Comparison of ENCODE assay signal across 15 cellular contexts in genomic region chr14:105765893-105766614, GRCh38.
"Had no signal": no experiment of that assay in that cellular context is flagged by ENCODE, and none has a peak within 500 bp of the region (broad histone marks: within the 10 kb centered on the region; RNA-seq: fewer than 3 reads in every experiment).

No MANE protein-coding gene starts in this region.

- DNase-seq: activated CD4-positive, alpha-beta T cell treated with anti-CD3 and anti-CD28 coated beads, Interleukin-2, amount 10 ng/mL, durations not matched to agents 24 days and 14 days; activated CD8-positive, alpha-beta T cell treated with anti-CD3 and anti-CD28 coated beads, Interleukin-2, amount 10 ng/mL, durations not matched to agents 7 days and 5 days; activated gamma-delta T cell; activated T-cell treated with anti-CD3 and anti-CD28 coated beads, Interleukin-2, amount 50 U/mL, for 48 hours; effector CD8-positive, alpha-beta T cell; esophagus squamous epithelium; heart right ventricle; occipital lobe; stimulated activated CD4-positive, alpha-beta T cell treated with anti-CD3 and anti-CD28 coated beads, Interleukin-2, amount 100 ng/mL, for 24 hours had no signal

- H3K27me3 Mint-ChIP-seq: activated CD4-positive, alpha-beta T cell treated with anti-CD3 and anti-CD28 coated beads, Interleukin-2, amount 10 ng/mL, durations not matched to agents 24 days and 14 days; activated naive CD8-positive, alpha-beta T cell; dendritic cell treated with granulocyte-macrophage colony-stimulating factor and Interleukin-4, amounts not matched to agents 40 ng/mL and 50 ng/mL, for 4 days had no signal

- H3K4me3 Mint-ChIP-seq: activated CD4-positive, alpha-beta T cell treated with anti-CD3 and anti-CD28 coated beads, Interleukin-2, amount 10 ng/mL, durations not matched to agents 24 days and 14 days; activated CD8-positive, alpha-beta T cell treated with anti-CD3 and anti-CD28 coated beads, Interleukin-2, amount 10 ng/mL, durations not matched to agents 7 days and 5 days; activated naive CD8-positive, alpha-beta T cell; dendritic cell treated with granulocyte-macrophage colony-stimulating factor and Interleukin-4, amounts not matched to agents 40 ng/mL and 50 ng/mL, for 4 days; mesothelial cell of epicardium; nephron had no signal

- H3K27ac ChIP-seq: esophagus squamous epithelium, heart right ventricle, SK-N-MC, thoracic aorta had no signal

- H3K36me3 Mint-ChIP-seq: activated naive CD8-positive, alpha-beta T cell had no signal

- H3K27me3 ChIP-seq: esophagus squamous epithelium, heart right ventricle had no signal

- H3K9me3 ChIP-seq: esophagus squamous epithelium, heart right ventricle, thoracic aorta had no signal

- ATAC-seq: activated CD8-positive, alpha-beta T cell treated with anti-CD3 and anti-CD28 coated beads, Interleukin-2, amount 10 ng/mL, durations not matched to agents 7 days and 5 days had no signal

- H3K9me3 Mint-ChIP-seq: activated CD4-positive, alpha-beta T cell treated with anti-CD3 and anti-CD28 coated beads, Interleukin-2, amount 10 ng/mL, durations not matched to agents 24 days and 14 days; dendritic cell treated with granulocyte-macrophage colony-stimulating factor and Interleukin-4, amounts not matched to agents 40 ng/mL and 50 ng/mL, for 4 days had no signal

- H3K27ac Mint-ChIP-seq: activated CD4-positive, alpha-beta T cell treated with anti-CD3 and anti-CD28 coated beads, Interleukin-2, amount 10 ng/mL, durations not matched to agents 24 days and 14 days; activated CD8-positive, alpha-beta T cell treated with anti-CD3 and anti-CD28 coated beads, Interleukin-2, amount 10 ng/mL, durations not matched to agents 7 days and 5 days; activated naive CD8-positive, alpha-beta T cell; dendritic cell treated with granulocyte-macrophage colony-stimulating factor and Interleukin-4, amounts not matched to agents 40 ng/mL and 50 ng/mL, for 4 days; mesothelial cell of epicardium; nephron had no signal

- H3K4me3 ChIP-seq: esophagus squamous epithelium, heart right ventricle, SK-N-MC, thoracic aorta had no signal

- H3K36me3 ChIP-seq: esophagus squamous epithelium, heart right ventricle, thoracic aorta had no signal

- H3K4me1 ChIP-seq: esophagus squamous epithelium, heart right ventricle had no signal

- H3K4me1 Mint-ChIP-seq: activated CD4-positive, alpha-beta T cell treated with anti-CD3 and anti-CD28 coated beads, Interleukin-2, amount 10 ng/mL, durations not matched to agents 24 days and 14 days; mesothelial cell of epicardium; nephron had no signal
